Comparison of ENCODE assay signal across 16 cellular contexts in genomic region chr11:102561636-102562035, GRCh38. TPM values are rescaled to one million over a fixed set of nuclear protein-coding genes. Genes with fewer than 3 reads are reported as not detected.
DNase-seq lines count a peak whose midpoint lies in the region; ATAC-seq, FAIRE-seq and TF ChIP-seq lines count a peak whose summit lies in the region.
"Had no signal": no experiment of that assay in that cellular context is flagged by ENCODE, and none has a peak within 500 bp of the region (broad histone marks: within the 10 kb centered on the region; RNA-seq: fewer than 3 reads in every experiment).

No MANE protein-coding gene starts in this region.

- DNase-seq in DND-41, result no peak
- DNase-seq in Panc1 (ENCODE audit: low read depth, low spot score), result no peak
- no peak for DNase-seq in chondrocyte (ENCODE audit: low spot score)
- no peak for DNase-seq in HCEC 1CT
- DNase-seq in stimulated activated CD4-positive, alpha-beta T cell treated with anti-CD3 and anti-CD28 coated beads, Interleukin-12 subunit alpha, Interleukin-12 subunit beta, amount 100 ng/mL, for 4 hours, result no peak
- no peak for DNase-seq in kidney
- DNase-seq in lower leg skin (ENCODE audit: low spot score in 2 of 2), result no peak
- DNase-seq: activated CD4-positive, alpha-beta T cell treated with anti-CD3 and anti-CD28 coated beads, Interleukin-2, amount 50 U/mL, for 4 hours; NCI-H146; NCI-H446 treated with DMSO at 0.1 percent for 48 hours; stimulated activated CD4-positive, alpha-beta T cell treated with anti-CD3 and anti-CD28 coated beads, Interleukin-2, amount 100 ng/mL, for 24 hours; stimulated activated CD8-positive, alpha-beta memory T cell treated with anti-CD3 and anti-CD28 coated beads, Interleukin-4, amount 100 ng/mL, for 48 hours had no signal

- peaks cover 33% of the 10 kb centered on the region for H3K4me1 ChIP-seq in DND-41 (ENCODE audit: insufficient read depth, low read length)
- H3K4me1 ChIP-seq in Panc1 (ENCODE audit: control insufficient read depth, insufficient read depth, low read length), result peaks cover 18% of the 10 kb centered on the region
- peaks cover 0 to 3% of the 10 kb centered on the region in 2 donors for H3K4me1 ChIP-seq in kidney (ENCODE audit: control insufficient read depth in 1 of 2, insufficient read depth in 1 of 2, low read depth in 1 of 2, low read length in 2 of 2)

- no peaks in the 10 kb centered on the region for H4K20me1 ChIP-seq in DND-41 (ENCODE audit: insufficient read depth, low read length)

- H3K27me3 ChIP-seq in DND-41 (ENCODE audit: insufficient read depth, low read length, poor library complexity) (no peaks in the 10 kb centered on the region), Panc1 (ENCODE audit: control insufficient read depth, insufficient read depth, low read length) (no peaks in the 10 kb centered on the region)
- H3K27me3 ChIP-seq: cardiac muscle cell had no signal

- H3K9me3 ChIP-seq in DND-41 (ENCODE audit: insufficient read depth, low read length, severe bottlenecking) (peaks cover 9% of the 10 kb centered on the region), Panc1 (ENCODE audit: control insufficient read depth, insufficient read depth, low read depth, low read length) (peaks cover 19% of the 10 kb centered on the region; the same call in 1 of the 2 replicates), kidney (ENCODE audit: control insufficient read depth in 1 of 2, low read length in 2 of 2) (no peaks in the 10 kb centered on the region)

- peaks cover 51% of the 10 kb centered on the region for H3K4me1 Mint-ChIP-seq in chondrocyte (ENCODE audit: low read depth)
- peaks cover 54% of the 10 kb centered on the region for H3K4me1 Mint-ChIP-seq in stimulated activated memory B cell treated with anti-CD40 and anti-IgM and Interleukin-4, amounts not matched to agents 10 μg/mL and 1 μg/mL and 100 μg/mL, for 72 hours

- no peak overlapping the region; the same call in 1 of the 2 replicates for H2AFZ ChIP-seq in DND-41 (ENCODE audit: low read depth, low read length)

- H3K36me3 Mint-ChIP-seq in chondrocyte (ENCODE audit: low read depth), result no peaks in the 10 kb centered on the region
- no peaks in the 10 kb centered on the region for H3K36me3 Mint-ChIP-seq in stimulated activated memory B cell treated with anti-CD40 and anti-IgM and Interleukin-4, amounts not matched to agents 10 μg/mL and 1 μg/mL and 100 μg/mL, for 72 hours

- TF ChIP-seq POLR2A in lower leg skin (IDR thresholded peaks at IDR 0.05), result no peak

- H3K36me3 ChIP-seq in DND-41 (ENCODE audit: insufficient read depth, low read length) (no peaks in the 10 kb centered on the region), Panc1 (ENCODE audit: control insufficient read depth, insufficient read depth, low read length) (no peaks in the 10 kb centered on the region), kidney (ENCODE audit: control insufficient read depth in 1 of 2, insufficient read depth in 2 of 2, low read length in 2 of 2) (no peaks in the 10 kb centered on the region)
- H3K36me3 ChIP-seq: cardiac muscle cell had no signal

- no peaks in the 10 kb centered on the region for H3K27me3 Mint-ChIP-seq in chondrocyte (ENCODE audit: low read depth)
- no peaks in the 10 kb centered on the region for H3K27me3 Mint-ChIP-seq in stimulated activated memory B cell treated with anti-CD40 and anti-IgM and Interleukin-4, amounts not matched to agents 10 μg/mL and 1 μg/mL and 100 μg/mL, for 72 hours
- H3K27me3 Mint-ChIP-seq: progenitor cell of endocrine pancreas had no signal

- peak overlapping the region; percentile 59 for H3K27ac ChIP-seq in DND-41 (ENCODE audit: low read length)
- peak overlapping the region; percentile 78 for H3K27ac ChIP-seq in Panc1 (ENCODE audit: low read length)
- H3K27ac ChIP-seq in kidney (ENCODE audit: low read depth in 2 of 2, low read length in 2 of 2), result no peak overlapping the region
- H3K27ac ChIP-seq: cardiac muscle cell had no signal

- H3K79me2 ChIP-seq in DND-41 (ENCODE audit: insufficient read depth, low read length), result no peaks in the 10 kb centered on the region

- BruUV-seq in Panc1 (replicated peaks; lab: Mats Ljungman, UMichigan), result no TSS peak

- no peak overlapping the region for H3K4me3 Mint-ChIP-seq in chondrocyte (ENCODE audit: unreplicated experiment)
- H3K4me3 Mint-ChIP-seq in stimulated activated memory B cell treated with anti-CD40 and anti-IgM and Interleukin-4, amounts not matched to agents 10 μg/mL and 1 μg/mL and 100 μg/mL, for 72 hours, result peak overlapping the region; percentile 18

- no peak; the same call in 2 of the 3 replicates for ATAC-seq in DND-41 (ENCODE audit: insufficient read depth, low read depth)
- no peak for ATAC-seq in Panc1
- no peak for ATAC-seq in stimulated activated memory B cell treated with anti-CD40 and anti-IgM and Interleukin-4, amounts not matched to agents 10 μg/mL and 1 μg/mL and 100 μg/mL, for 72 hours

- no peak for TF ChIP-seq CTCF in DND-41 (IDR thresholded peaks at IDR 0.05; ENCODE audit: borderline replicate concordance, extremely low read depth, low read length, poor library complexity, severe bottlenecking)
- TF ChIP-seq CTCF in Panc1 (IDR thresholded peaks at IDR 0.05), result no peak
- TF ChIP-seq CTCF in chondrocyte (IDR thresholded peaks at IDR 0.05), result no peak
- TF ChIP-seq CTCF in kidney (IDR thresholded peaks at IDR 0.05; ENCODE audit: borderline replicate concordance, extremely low read depth, insufficient read depth), result no peak
- no peak for TF ChIP-seq CTCF in lower leg skin (IDR thresholded peaks at IDR 0.05)

- in situ Hi-C loops in Panc1 (cut with HindIII; ENCODE audit: low pct_unique_long_range_greater_than_20kb, low sequenced_read_pairs), result no loop called here

- CTCF ChIA-PET in Panc1 (lab: Charles Lee), result no interaction called here

- peak overlapping the region; percentile 61; the same call in 1 of the 2 replicates for H3K4me2 ChIP-seq in DND-41 (ENCODE audit: insufficient read depth, low read length)

- H3K4me3 ChIP-seq in DND-41 (ENCODE audit: low read depth in 1 of 2, low read length in 2 of 2), result no peak overlapping the region
- no peak overlapping the region for H3K4me3 ChIP-seq in Panc1 (ENCODE audit: low read depth in 2 of 2, low read length in 2 of 2)
- no peak overlapping the region for H3K4me3 ChIP-seq in kidney (ENCODE audit: low read length in 2 of 2)
- no peak overlapping the region for H3K4me3 ChIP-seq in lower leg skin (ENCODE audit: low read depth, poor library complexity, severe bottlenecking)
- H3K4me3 ChIP-seq: cardiac muscle cell had no signal

- POLR2A ChIA-PET in Panc1 (lab: Charles Lee), result no interaction called here

- H3K27ac Mint-ChIP-seq in chondrocyte (ENCODE audit: unreplicated experiment), result peak overlapping the region; percentile 78
- peak overlapping the region; percentile 26 for H3K27ac Mint-ChIP-seq in stimulated activated memory B cell treated with anti-CD40 and anti-IgM and Interleukin-4, amounts not matched to agents 10 μg/mL and 1 μg/mL and 100 μg/mL, for 72 hours
- H3K27ac Mint-ChIP-seq: progenitor cell of endocrine pancreas had no signal

- peaks cover 4% of the 10 kb centered on the region for H3K9me3 Mint-ChIP-seq in chondrocyte (ENCODE audit: low read depth)
- peaks cover 6% of the 10 kb centered on the region for H3K9me3 Mint-ChIP-seq in stimulated activated memory B cell treated with anti-CD40 and anti-IgM and Interleukin-4, amounts not matched to agents 10 μg/mL and 1 μg/mL and 100 μg/mL, for 72 hours

- intact Hi-C loops in Panc1 (cut with micrococcal nuclease; ENCODE audit: unreplicated experiment) (no loop called here), kidney (cut with DNase I) (no loop called here), lower leg skin (cut with DNase I; ENCODE audit: low total_unique reads) (no loop called here)

- no peak for FAIRE-seq in kidney (lab: Jason Lieb, UNC)

- H3K9ac ChIP-seq in DND-41 (ENCODE audit: low read depth, low read length), result no peak overlapping the region
- no peak overlapping the region for H3K9ac ChIP-seq in kidney (ENCODE audit: low read length in 2 of 2)

RNA-seq across cellular contexts. Expression of gene MMP7, which starts 31.1 kb away (rescaled TPM):
- total RNA-seq in Panc1 (2021; ENCODE audit: unreplicated experiment) (2.7 TPM), chondrocyte (0.50 to 0.51 TPM in 2 of 3 replicates, not detected in the other), kidney (1,380 TPM), lower leg skin (100 to 1,000 TPM in 2 of 4 donors, 10 to 100 TPM in 2; 15.9 to 195 (median 95.8) TPM)
- polyA plus RNA-seq in Panc1 (2012; ENCODE audit: insufficient read length), result 1.7 TPM
- 101 TPM for polyA plus RNA-seq in kidney (ENCODE audit: insufficient read depth, low read depth, low replicate concordance)
- total RNA-seq: cardiac muscle cell; progenitor cell of endocrine pancreas; T-helper 2 cell treated with Interferon-gamma antibody and Interleukin-4, amounts not matched to agents 100 ng/mL and 5 ng/mL, for 36 hours had no signal
- polyA plus RNA-seq: cardiac muscle cell had no signal

Comparison
In these comparisons a context has a peak if more than half of its experiments do, and no peak if none do; other contexts are left out.
1. H3K27ac ChIP-seq: peak in DND-41 (single experiment) and Panc1 (single experiment); none in kidney (0 of 2).